8 cellular contexts compared by ENCODE assay signal in genomic region chr1:161159915-161160248, GRCh38. TPM values are rescaled to one million over a fixed set of nuclear protein-coding genes. Genes with fewer than 3 reads are reported as not detected.
DNase-seq lines count a peak whose midpoint lies in the region; ATAC-seq and TF ChIP-seq lines count a peak whose summit lies in the region.

No MANE protein-coding gene starts in this region.

- DNase-seq in LNCaP clone FGC (ENCODE audit: low read depth) = no peak
- DNase-seq in nephron progenitor cell = no peak
- no peak for DNase-seq in GM19238 (ENCODE audit: insufficient read length, low spot score)
- DNase-seq in kidney glomerular epithelial cell (lab: John Stamatoyannopoulos, UW) = no peak

- 16 to 19% methylated on average over 11 of the region's 11 CpGs for WGBS in ectodermal cell, 2 experiments

- H3K36me3 ChIP-seq in ectodermal cell (ENCODE audit: control insufficient read depth, insufficient read depth, low read length) = peaks cover 28% of the 10 kb centered on the region

- no peaks in the 10 kb centered on the region for H3K9me3 Mint-ChIP-seq in nephron progenitor cell

- H3K9me3 ChIP-seq in ectodermal cell (ENCODE audit: control insufficient read depth, low read length) = no peaks in the 10 kb centered on the region

- ATAC-seq in HG03460 (IDR thresholded peaks at IDR 0.05; ENCODE audit: unreplicated experiment) (no peak), GM21390 (IDR thresholded peaks at IDR 0.05; ENCODE audit: unreplicated experiment) (no peak)

- H3K4me1 Mint-ChIP-seq in nephron progenitor cell = peaks cover 69% of the 10 kb centered on the region

- H3K36me3 Mint-ChIP-seq in nephron progenitor cell (ENCODE audit: low read depth) = peaks cover 60% of the 10 kb centered on the region

- peak overlapping the region; percentile 92 for H3K27ac ChIP-seq in C4-2B
- H3K27ac ChIP-seq in ectodermal cell (ENCODE audit: insufficient read depth, low read depth, low read length, poor library complexity, severe bottlenecking) = no peak overlapping the region

- peak overlapping the region; percentile 89 for H3K4me3 Mint-ChIP-seq in nephron progenitor cell

- TF ChIP-seq CTCF in C4-2B (conservative IDR thresholded peaks at IDR 0.05) = no peak
- TF ChIP-seq CTCF in LNCaP clone FGC (IDR thresholded peaks at IDR 0.05; ENCODE audit: control insufficient read depth, extremely low read depth, insufficient read depth) = no peak
- no peak for TF ChIP-seq CTCF in nephron progenitor cell (IDR thresholded peaks at IDR 0.05)

- H3K27me3 ChIP-seq in ectodermal cell (ENCODE audit: control insufficient read depth, insufficient read depth, low read length, poor library complexity, severe bottlenecking) = no peaks in the 10 kb centered on the region

- no peaks in the 10 kb centered on the region for H3K4me1 ChIP-seq in ectodermal cell (ENCODE audit: control insufficient read depth, insufficient read depth, low read length)

- no peak overlapping the region for H3K27ac Mint-ChIP-seq in nephron progenitor cell

- peak overlapping the region; percentile 93 for H3K4me3 ChIP-seq in LNCaP clone FGC (ENCODE audit: low read depth, low read length)
- H3K4me3 ChIP-seq in ectodermal cell (ENCODE audit: insufficient read depth, low read depth, low read length) = peak overlapping the region; percentile 84

- H3K27me3 Mint-ChIP-seq in nephron progenitor cell (ENCODE audit: low read depth, poor library complexity) = peaks cover 2% of the 10 kb centered on the region

RNA-seq across cellular contexts. Expression of gene USP21, which starts 0.6 kb away (rescaled TPM):
- 60.5 TPM for polyA plus RNA-seq in ectodermal cell (2013, experiment 1 of 4)
- 40.9 TPM for polyA plus RNA-seq in ectodermal cell (2013, experiment 2 of 4)
- 41.3 TPM for polyA plus RNA-seq in ectodermal cell (2013, experiment 3 of 4)
- polyA plus RNA-seq in ectodermal cell (2013, experiment 4 of 4) = 44.3 TPM

RNA-seq across cellular contexts. Expression of gene UFC1, which starts 6.1 kb away (rescaled TPM):
- 123 TPM for polyA plus RNA-seq in ectodermal cell (2013, experiment 1 of 4)
- 127 TPM for polyA plus RNA-seq in ectodermal cell (2013, experiment 2 of 4)
- 123 TPM for polyA plus RNA-seq in ectodermal cell (2013, experiment 3 of 4)
- 139 TPM for polyA plus RNA-seq in ectodermal cell (2013, experiment 4 of 4)

RNA-seq across cellular contexts. Expression of gene PPOX, which starts 6.3 kb away (rescaled TPM):
- 42.9 TPM for polyA plus RNA-seq in ectodermal cell (2013, experiment 1 of 4)
- polyA plus RNA-seq in ectodermal cell (2013, experiment 2 of 4) = 37.5 TPM
- 38.0 TPM for polyA plus RNA-seq in ectodermal cell (2013, experiment 3 of 4)
- 43.3 TPM for polyA plus RNA-seq in ectodermal cell (2013, experiment 4 of 4)

RNA-seq across cellular contexts. Expression of gene B4GALT3, which starts 17.4 kb away (rescaled TPM):
- 43.5 TPM for polyA plus RNA-seq in ectodermal cell (2013, experiment 1 of 4)
- polyA plus RNA-seq in ectodermal cell (2013, experiment 2 of 4) = 38.2 TPM
- 37.0 TPM for polyA plus RNA-seq in ectodermal cell (2013, experiment 3 of 4)
- polyA plus RNA-seq in ectodermal cell (2013, experiment 4 of 4) = 43.3 TPM

RNA-seq across cellular contexts. Expression of gene DEDD, which starts 27.4 kb away (rescaled TPM):
- polyA plus RNA-seq in ectodermal cell (2013, experiment 1 of 4) = 50.8 TPM
- 45.7 TPM for polyA plus RNA-seq in ectodermal cell (2013, experiment 2 of 4)
- polyA plus RNA-seq in ectodermal cell (2013, experiment 3 of 4) = 40.5 TPM
- 42.3 TPM for polyA plus RNA-seq in ectodermal cell (2013, experiment 4 of 4)
